ENCODE assay signal across 1 cellular context in genomic region chr4:7146764-7147071, GRCh38.
TF ChIP-seq lines count a peak whose summit lies in the region.

No MANE protein-coding gene starts in this region.

TF ChIP-seq in IMR-90, 13 proteins besides CTCF, POLR2A, EP300 and RAD21 (continued from another document):
- TF ChIP-seq, protein P1, sequence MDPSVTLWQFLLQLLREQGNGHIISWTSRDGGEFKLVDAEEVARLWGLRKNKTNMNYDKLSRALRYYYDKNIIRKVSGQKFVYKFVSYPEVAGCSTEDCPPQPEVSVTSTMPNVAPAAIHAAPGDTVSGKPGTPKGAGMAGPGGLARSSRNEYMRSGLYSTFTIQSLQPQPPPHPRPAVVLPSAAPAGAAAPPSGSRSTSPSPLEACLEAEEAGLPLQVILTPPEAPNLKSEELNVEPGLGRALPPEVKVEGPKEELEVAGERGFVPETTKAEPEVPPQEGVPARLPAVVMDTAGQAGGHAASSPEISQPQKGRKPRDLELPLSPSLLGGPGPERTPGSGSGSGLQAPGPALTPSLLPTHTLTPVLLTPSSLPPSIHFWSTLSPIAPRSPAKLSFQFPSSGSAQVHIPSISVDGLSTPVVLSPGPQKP (IDR thresholded peaks at IDR 0.05; ENCODE audit: borderline replicate concordance, low read depth, low read length): no peak
- TF ChIP-seq CEBPB (IDR thresholded peaks at IDR 0.05; ENCODE audit: low read depth, low read length): no peak
- TF ChIP-seq BHLHE40 (IDR thresholded peaks at IDR 0.05; ENCODE audit: low read depth, low read length): no peak
- TF ChIP-seq MXI1 (IDR thresholded peaks at IDR 0.05; ENCODE audit: borderline replicate concordance, low read depth, low read length): no peak
TF ChIP-seq in IMR-90: peak in this region for 0.
